10 cellular contexts compared by ENCODE assay signal in the genomic region with DNA sequence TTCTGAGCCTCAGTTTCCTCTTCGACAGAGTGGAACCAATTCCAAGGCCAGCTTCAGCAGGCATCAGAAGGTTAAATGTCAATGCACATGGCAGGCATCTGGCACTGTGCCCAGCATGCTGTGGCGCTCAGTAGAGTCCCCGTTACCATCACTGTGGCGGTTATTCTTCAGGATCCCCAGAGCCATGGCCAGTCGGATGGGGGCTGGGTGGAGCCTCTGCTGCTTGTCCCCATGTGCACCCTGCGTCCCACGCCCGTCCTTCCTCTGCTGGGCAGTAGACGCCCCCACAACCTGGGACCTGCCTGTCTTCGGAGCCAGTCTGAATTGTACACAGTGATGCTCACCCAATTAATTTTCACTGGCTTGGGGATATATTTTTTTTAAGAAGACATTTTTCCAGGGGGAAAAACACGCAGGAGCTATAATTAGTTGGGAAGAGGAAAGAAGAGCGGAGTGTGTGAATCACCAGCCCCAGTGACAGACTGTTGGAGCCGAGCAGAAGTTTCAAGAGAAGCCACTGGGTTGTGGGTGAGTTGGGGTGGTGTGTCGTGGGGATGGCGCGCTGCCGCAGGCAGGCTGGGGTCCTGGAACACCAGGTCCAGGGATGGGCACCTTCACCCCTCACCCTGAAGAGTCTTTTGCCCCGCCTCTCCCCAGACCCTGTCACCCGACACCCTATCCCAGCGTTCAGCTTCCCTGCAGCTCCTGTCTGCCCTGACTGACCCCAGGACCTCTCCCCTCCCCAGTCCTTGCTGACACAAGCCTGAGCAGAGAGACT. TPM values are rescaled to one million over a fixed set of nuclear protein-coding genes. Genes with fewer than 3 reads are reported as not detected.
A peak's percentile ranks its signal among the peaks of the same experiment; 100 is the strongest.
DNase-seq lines count a peak whose midpoint lies in the region; ATAC-seq, FAIRE-seq and TF ChIP-seq lines count a peak whose summit lies in the region.
"Had no signal": no experiment of that assay in that cellular context is flagged by ENCODE, and none has a peak within 500 bp of the region (broad histone marks: within the 10 kb centered on the region; RNA-seq: fewer than 3 reads in every experiment).

No MANE protein-coding gene starts in this region.

- no peak overlapping the region for H2BK120ac ChIP-seq in H1 (replicated peaks; ENCODE audit: low read depth, low read length)

- no peak overlapping the region for H4K5ac ChIP-seq in H1 (ENCODE audit: insufficient read length, low read depth, low read length)

- no peak for TF ChIP-seq EP300 in H1 (IDR thresholded peaks at IDR 0.05; ENCODE audit: borderline replicate concordance in 1 of 2, low read depth in 2 of 2, low read length in 2 of 2)

- TF ChIP-seq CTCF in NB4 (IDR thresholded peaks at IDR 0.05; ENCODE audit: low read depth, low read length), result no peak
- no peak for TF ChIP-seq CTCF in H1 (IDR thresholded peaks at IDR 0.05; ENCODE audit: control extremely low read depth in 1 of 3, insufficient read depth in 1 of 3, low read depth in 1 of 3, low read length in 3 of 3)
- TF ChIP-seq CTCF in gastrocnemius medialis (IDR thresholded peaks at IDR 0.05 in 4 of 5, conservative IDR thresholded peaks at IDR 0.05 in 1 of 5), result peak in 1 of 5 experiments; percentile 21
- TF ChIP-seq CTCF in omental fat pad (IDR thresholded peaks at IDR 0.05), result no peak

- DNase-seq in NB4 (ENCODE audit: low read depth) (peak; percentile 39), H1 (ENCODE audit: low read depth in 1 of 2, low spot score in 2 of 2) (no peak), gastrocnemius medialis (peak; percentile 49 to 85), T-helper 2 cell (no peak), cerebellum (ENCODE audit: low spot score) (no peak), omental fat pad (ENCODE audit: low spot score) (no peak)
- DNase-seq: activated naive CD4-positive, alpha-beta T cell treated with anti-CD3 and anti-CD28 coated beads, Interleukin-2, amount 50 U/mL, for 16 hours; mesendoderm; NCI-H446 treated with DMSO at 0.1 percent for 48 hours had no signal

- H3K4me1 ChIP-seq in H1 (replicated peaks in 1 of 4; ENCODE audit: control insufficient read depth in 3 of 4, insufficient read depth in 4 of 4, low read length in 3 of 4), result peaks cover 0 to 5% (median 2%) of the 10 kb centered on the region in 4 experiments; a peak in 3 of 7 replicates
- H3K4me1 ChIP-seq in gastrocnemius medialis, result peaks cover 92 to 93% of the 10 kb centered on the region in 2 donors

- H4K8ac ChIP-seq in H1 (ENCODE audit: extremely low read depth, insufficient read depth, low read length), result no peak overlapping the region

- no peak overlapping the region for H3K9ac ChIP-seq in H1 (replicated peaks in 1 of 4; ENCODE audit: extremely low read depth in 1 of 4, low read depth in 3 of 4, low read length in 3 of 4)

- no peak overlapping the region for H2BK5ac ChIP-seq in H1 (ENCODE audit: low read depth, low read length)

- H3K4ac ChIP-seq in H1 (replicated peaks; ENCODE audit: insufficient read length, low read depth, low read length), result no peak overlapping the region

- no peak overlapping the region for H2AK5ac ChIP-seq in H1 (ENCODE audit: low read depth, low read length)

- no peak overlapping the region for H3K18ac ChIP-seq in H1 (ENCODE audit: extremely low read depth, low read length)

- FAIRE-seq in H1 (lab: Jason Lieb, UNC), result peak; percentile 36
- FAIRE-seq: TTC549 had no signal

- H2AFZ ChIP-seq in H1 (ENCODE audit: low read length), result no peak overlapping the region

- H3K14ac ChIP-seq in H1 (ENCODE audit: insufficient read length), result no peak overlapping the region

- H3K36me3 ChIP-seq in H1 (ENCODE audit: control insufficient read depth in 2 of 4, insufficient read depth in 4 of 4, low read length in 3 of 4) (no peaks in the 10 kb centered on the region), gastrocnemius medialis (no peaks in the 10 kb centered on the region)

- WGBS in H1 (ENCODE audit: extremely low coverage in 1 of 2, insufficient coverage in 1 of 2, insufficient read length in 1 of 2, insufficient replicate concordance in 2 of 2, low coverage in 1 of 2, low lambda C conversion rate in 2 of 2, missing lambda C conversion rate in 1 of 2), 2 experiments, result 83% methylated on average over 20 of the region's 20 CpGs; no CpG with 5 or more reads in 1 of the 2 experiments

- no peaks in the 10 kb centered on the region for H4K20me1 ChIP-seq in H1 (replicated peaks in 1 of 2; ENCODE audit: control insufficient read depth in 1 of 2, insufficient read depth in 2 of 2, low read length in 2 of 2)

- no peak overlapping the region for H3K4me3 ChIP-seq in NB4 (ENCODE audit: low read depth, low read length)
- H3K4me3 ChIP-seq in H1 (ENCODE audit: extremely low read depth in 1 of 4, insufficient read depth in 2 of 4, low read depth in 3 of 4, low read length in 4 of 4), result no peak overlapping the region
- H3K4me3 ChIP-seq in gastrocnemius medialis, result peak overlapping the region; percentile 42 to 59 (median 46)

- no peak for TF ChIP-seq RAD21 in H1 (IDR thresholded peaks at IDR 0.05 in 1 of 2, conservative IDR thresholded peaks at IDR 0.05 in 1 of 2; ENCODE audit: low read depth in 2 of 2, low read length in 2 of 2)

- H3K23ac ChIP-seq in H1 (ENCODE audit: insufficient read length), result no peak overlapping the region

- H3K27me3 ChIP-seq in H1 (replicated peaks in 1 of 4; ENCODE audit: control insufficient read depth in 3 of 4, extremely low read depth in 1 of 4, insufficient read depth in 3 of 4, low read length in 3 of 4) (no peaks in the 10 kb centered on the region), gastrocnemius medialis (no peaks in the 10 kb centered on the region)

- 0 out of 2 replicates have a peak overlapping the region, but pooled peaks have one; percentile 48 for H2BK20ac ChIP-seq in H1 (ENCODE audit: low read length)

- no peaks in the 10 kb centered on the region for H3K79me1 ChIP-seq in H1 (ENCODE audit: low read depth, low read length)

- no peak overlapping the region for H4K91ac ChIP-seq in H1 (replicated peaks; ENCODE audit: insufficient read length, low read length)

- no peaks in the 10 kb centered on the region for H3K79me2 ChIP-seq in H1 (ENCODE audit: control insufficient read depth in 1 of 2, insufficient read depth in 2 of 2, low read length in 2 of 2)

- H3K9me3 ChIP-seq in H1 (ENCODE audit: insufficient read depth in 2 of 2, low read depth in 1 of 2, low read length in 1 of 2), result no peaks in the 10 kb centered on the region
- H3K9me3 ChIP-seq in gastrocnemius medialis, result no peaks in the 10 kb centered on the region

- TF ChIP-seq POLR2A in NB4 (IDR thresholded peaks at IDR 0.05; ENCODE audit: extremely low read depth, insufficient read length), result no peak
- no peak for TF ChIP-seq POLR2A in H1 (IDR thresholded peaks at IDR 0.05; ENCODE audit: control extremely low read depth in 1 of 2, low read depth in 2 of 2, low read length in 2 of 2)
- TF ChIP-seq POLR2A in gastrocnemius medialis (IDR thresholded peaks at IDR 0.05), result peak; percentile 64 to 71

- H2BK12ac ChIP-seq in H1 (ENCODE audit: low read depth, low read length), result no peak overlapping the region

- ATAC-seq in gastrocnemius medialis (peak; percentile 34 to 46), omental fat pad (ENCODE audit: low FRiP score) (no peak)

- POLR2A ChIA-PET in H1 (lab: Charles Lee; ENCODE audit: partially characterized antibody), result interaction anchor here (0.6 to 2.2 kb wide), 5 partner anchors 14 to 56 kb away, joined by 3 to 6 read pairs (median 4); a partner anchor contains a TSS

- no peak overlapping the region for H2BK15ac ChIP-seq in H1 (ENCODE audit: low read length)

- in situ Hi-C loops in gastrocnemius medialis (cut with MboI; ENCODE audit: low sequenced_read_pairs in 4 of 4), result no loop called here

- no peak overlapping the region for H3K4me2 ChIP-seq in H1 (ENCODE audit: insufficient read depth in 1 of 2, low read depth in 2 of 2, low read length in 2 of 2)

- H3K23me2 ChIP-seq in H1 (ENCODE audit: low read depth, low read length), result peaks cover 1% of the 10 kb centered on the region; the same call in 1 of the 2 replicates

- no peak overlapping the region for H3K56ac ChIP-seq in H1 (replicated peaks; ENCODE audit: insufficient read length, low read depth, low read length)

- CTCF ChIA-PET in H1 (lab: Charles Lee; ENCODE audit: partially characterized antibody), result interaction anchor here (1.1 to 24.7 kb wide), 8 partner anchors 9 to 110 kb away, joined by 3 to 984 read pairs (median 9); a partner anchor contains a TSS

- H3K27ac ChIP-seq in H1 (ENCODE audit: low read depth, low read length) (no peak overlapping the region), gastrocnemius medialis (peak overlapping the region; percentile 95 to 98 (median 96))

- intact Hi-C loops in gastrocnemius medialis (cut with DNase I; ENCODE audit: low total_unique reads), result loop anchor here (2.0 kb wide), 1 partner anchor 820 kb away; no protein-coding TSS in a partner anchor

RNA-seq across cellular contexts. Expression of a gene that starts 26.8 kb away (rescaled TPM):
- 1,467 and 1,476 TPM in 2 replicates for total RNA-seq in H1 (2021; fragmentation: NEBNext Ultra II Directional; extraction: Animal tissue kit (Norgen Biotek cat#: 25700))
- polyA plus RNA-seq in H1 (2011; rRNA removed), result 2,660 and 3,062 TPM in 2 replicates
- 3,021 TPM for polyA plus RNA-seq in H1 (2011; cell fraction: cytosol; rRNA removed)
- polyA plus RNA-seq in H1 (2011; cell fraction: nucleus; rRNA removed), result 1,988 TPM
- 2,347 to 2,838 TPM (median 2,522 TPM) in 4 replicates for polyA plus RNA-seq in H1 (2012, experiment 1 of 2)
- 3,643 TPM for polyA plus RNA-seq in H1 (2012, experiment 2 of 2)
- 2,053 TPM for polyA plus RNA-seq in H1 (2013, experiment 1 of 2)
- 1,963 TPM for polyA plus RNA-seq in H1 (2013, experiment 2 of 2)
- 1,098 and 1,191 TPM in 2 replicates for polyA minus RNA-seq in H1 (2011; rRNA and poly(A)+ RNA removed)
- polyA minus RNA-seq in H1 (2011; cell fraction: cytosol; rRNA and poly(A)+ RNA removed), result 1,141 TPM
- 716 TPM for polyA minus RNA-seq in H1 (2011; cell fraction: nucleus; rRNA and poly(A)+ RNA removed)
- total RNA-seq in gastrocnemius medialis (1,000 to 10,000 TPM; 1,885 to 2,483 (median 2,154) TPM), cerebellum (334 TPM), omental fat pad (1,000 to 10,000 TPM; 1,723 to 2,189 (median 1,972) TPM)

RNA-seq across cellular contexts. Expression of a gene that starts 33.9 kb away (rescaled TPM):
- 19.4 and 20.5 TPM in 2 replicates for total RNA-seq in H1 (2021; fragmentation: NEBNext Ultra II Directional; extraction: Animal tissue kit (Norgen Biotek cat#: 25700))
- 24.9 and 32.1 TPM in 2 replicates for polyA plus RNA-seq in H1 (2011; rRNA removed)
- 17.8 TPM for polyA plus RNA-seq in H1 (2011; cell fraction: cytosol; rRNA removed)
- 17.4 TPM for polyA plus RNA-seq in H1 (2011; cell fraction: nucleus; rRNA removed)
- polyA plus RNA-seq in H1 (2012, experiment 1 of 2), result 9.6 to 11.4 TPM (median 11.0 TPM) in 4 replicates
- polyA plus RNA-seq in H1 (2012, experiment 2 of 2), result 11.4 TPM
- polyA plus RNA-seq in H1 (2013, experiment 1 of 2), result 10.2 TPM
- polyA plus RNA-seq in H1 (2013, experiment 2 of 2), result 11.0 TPM
- polyA minus RNA-seq in H1 (2011; rRNA and poly(A)+ RNA removed), result 19.6 and 30.2 TPM in 2 replicates
- 18.8 TPM for polyA minus RNA-seq in H1 (2011; cell fraction: cytosol; rRNA and poly(A)+ RNA removed)
- 18.1 TPM for polyA minus RNA-seq in H1 (2011; cell fraction: nucleus; rRNA and poly(A)+ RNA removed)
- total RNA-seq in gastrocnemius medialis (10 to 100 TPM; 14.0 to 39.7 (median 26.3) TPM), cerebellum (6.0 TPM), omental fat pad (10 to 100 TPM in 3 of 4 donors, 1 to 10 TPM in 1; 5.5 to 22.2 (median 16.8) TPM)

RNA-seq across cellular contexts. Expression of a gene that starts 39.2 kb away (rescaled TPM):
- 45.5 and 48.3 TPM in 2 replicates for total RNA-seq in H1 (2021; fragmentation: NEBNext Ultra II Directional; extraction: Animal tissue kit (Norgen Biotek cat#: 25700))
- polyA plus RNA-seq in H1 (2011; rRNA removed), result 113 and 189 TPM in 2 replicates
- 84.0 TPM for polyA plus RNA-seq in H1 (2011; cell fraction: cytosol; rRNA removed)
- polyA plus RNA-seq in H1 (2011; cell fraction: nucleus; rRNA removed), result 135 TPM
- 34.5 to 75.6 TPM (median 65.5 TPM) in 4 replicates for polyA plus RNA-seq in H1 (2012, experiment 1 of 2)
- polyA plus RNA-seq in H1 (2012, experiment 2 of 2), result 75.0 TPM
- polyA plus RNA-seq in H1 (2013, experiment 1 of 2), result 33.1 TPM
- polyA plus RNA-seq in H1 (2013, experiment 2 of 2), result 31.7 TPM
- polyA minus RNA-seq in H1 (2011; rRNA and poly(A)+ RNA removed), result 58.7 and 82.2 TPM in 2 replicates
- polyA minus RNA-seq in H1 (2011; cell fraction: cytosol; rRNA and poly(A)+ RNA removed), result 40.8 TPM
- 47.3 TPM for polyA minus RNA-seq in H1 (2011; cell fraction: nucleus; rRNA and poly(A)+ RNA removed)
- total RNA-seq in gastrocnemius medialis, result 10 to 100 TPM; 33.5 to 79.3 (median 43.2) TPM
- total RNA-seq in cerebellum, result 8.0 TPM
- total RNA-seq in omental fat pad, result 10 to 100 TPM; 34.0 to 57.7 (median 52.1) TPM

RNA-seq across cellular contexts. Expression of a gene that starts 47.6 kb away (rescaled TPM):
- 1.8 and 4.6 TPM in 2 replicates for total RNA-seq in H1 (2021; fragmentation: NEBNext Ultra II Directional; extraction: Animal tissue kit (Norgen Biotek cat#: 25700))
- polyA plus RNA-seq in H1 (2011; rRNA removed), result 9.8 and 12.4 TPM in 2 replicates
- 8.7 TPM for polyA plus RNA-seq in H1 (2011; cell fraction: cytosol; rRNA removed)
- 6.5 TPM for polyA plus RNA-seq in H1 (2011; cell fraction: nucleus; rRNA removed)
- polyA plus RNA-seq in H1 (2012, experiment 1 of 2), result 2.7 to 5.2 TPM (median 4.4 TPM) in 4 replicates
- 6.5 TPM for polyA plus RNA-seq in H1 (2012, experiment 2 of 2)
- 5.2 TPM for polyA plus RNA-seq in H1 (2013, experiment 1 of 2)
- polyA plus RNA-seq in H1 (2013, experiment 2 of 2), result 5.6 TPM
- polyA minus RNA-seq in H1 (2011; rRNA and poly(A)+ RNA removed), result 1.7 and 1.9 TPM in 2 replicates
- polyA minus RNA-seq in H1 (2011; cell fraction: cytosol; rRNA and poly(A)+ RNA removed), result not detected
- 1.6 TPM for polyA minus RNA-seq in H1 (2011; cell fraction: nucleus; rRNA and poly(A)+ RNA removed)
- total RNA-seq in gastrocnemius medialis (10 to 100 TPM in 3 of 4 donors, 1 to 10 TPM in 1; 8.7 to 37.9 (median 29.9) TPM), cerebellum (19.1 TPM), omental fat pad (10 to 100 TPM; 19.0 to 53.4 (median 24.5) TPM)

RNA-seq across cellular contexts. Expression of a gene that starts 48.7 kb away (rescaled TPM):
- 5.8 and 6.1 TPM in 2 replicates for total RNA-seq in H1 (2021; fragmentation: NEBNext Ultra II Directional; extraction: Animal tissue kit (Norgen Biotek cat#: 25700))
- 18.0 and 20.0 TPM in 2 replicates for polyA plus RNA-seq in H1 (2011; rRNA removed)
- polyA plus RNA-seq in H1 (2011; cell fraction: cytosol; rRNA removed), result 19.8 TPM
- polyA plus RNA-seq in H1 (2011; cell fraction: nucleus; rRNA removed), result 29.6 TPM
- polyA plus RNA-seq in H1 (2012, experiment 1 of 2), result 6.0 to 11.2 TPM (median 9.3 TPM) in 4 replicates
- polyA plus RNA-seq in H1 (2012, experiment 2 of 2), result 8.3 TPM
- 4.5 TPM for polyA plus RNA-seq in H1 (2013, experiment 1 of 2)
- 4.5 TPM for polyA plus RNA-seq in H1 (2013, experiment 2 of 2)
- 11.7 and 13.7 TPM in 2 replicates for polyA minus RNA-seq in H1 (2011; rRNA and poly(A)+ RNA removed)
- polyA minus RNA-seq in H1 (2011; cell fraction: cytosol; rRNA and poly(A)+ RNA removed), result 9.2 TPM
- 12.2 TPM for polyA minus RNA-seq in H1 (2011; cell fraction: nucleus; rRNA and poly(A)+ RNA removed)
- total RNA-seq in gastrocnemius medialis, result 10 to 100 TPM; 11.2 to 21.0 (median 17.2) TPM
- total RNA-seq in cerebellum, result 3.9 TPM
- 10 to 100 TPM; 57.3 to 87.1 (median 80.9) TPM for total RNA-seq in omental fat pad

Comparison
In these comparisons a context has a peak if more than half of its experiments do, and no peak if none do; other contexts are left out.
1. DNase-seq: peak in NB4 (single experiment) and gastrocnemius medialis (2 of 2); none in H1 (0 of 2), T-helper 2 cell (0 of 5), cerebellum (single experiment) and omental fat pad (single experiment).
2. H3K4me3 ChIP-seq: peak in gastrocnemius medialis (4 of 4); none in NB4 (single experiment) and H1 (0 of 4).
3. POLR2A ChIP-seq: peak in gastrocnemius medialis (2 of 2); none in NB4 (single experiment) and H1 (0 of 2).